In the genomic region with DNA sequence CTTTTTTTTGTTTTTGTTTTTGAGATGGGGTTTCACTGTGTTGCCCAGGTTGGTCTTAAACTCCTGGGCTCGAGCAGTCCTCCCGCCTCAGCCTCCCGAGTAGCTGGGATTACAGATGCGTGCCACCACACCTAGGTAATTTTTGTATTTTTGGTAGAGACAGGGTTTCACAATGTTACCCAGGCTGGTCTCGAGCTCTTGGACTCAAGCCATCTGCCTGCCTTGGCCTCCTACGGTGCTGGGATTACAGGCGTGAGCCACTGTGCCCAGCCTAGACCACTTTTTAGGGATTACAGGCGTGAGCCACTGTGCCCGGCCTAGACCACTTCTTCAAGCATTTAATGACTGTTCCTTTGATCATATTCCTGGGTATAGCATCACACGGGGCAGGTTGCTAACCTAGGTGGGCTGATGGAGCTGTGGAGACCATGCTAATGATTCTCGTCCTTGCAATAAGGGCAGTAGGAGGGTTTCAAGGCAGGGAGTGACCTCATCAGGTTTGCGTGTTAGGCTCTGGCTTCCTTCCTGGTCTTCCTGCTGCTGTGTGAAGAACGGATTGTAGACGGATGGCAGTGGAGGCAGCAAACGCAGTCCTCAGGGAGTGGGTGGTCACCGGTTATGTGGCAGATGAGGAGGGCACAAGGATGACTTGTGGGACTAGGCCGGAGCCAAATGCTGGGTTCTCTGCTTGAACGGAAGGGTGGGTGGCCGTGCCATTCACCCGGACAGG, we compare ENCODE assay signal across 9 cellular contexts. TPM values are rescaled to one million over a fixed set of nuclear protein-coding genes. Genes with fewer than 3 reads are reported as not detected.
DNase-seq lines count a peak whose midpoint lies in the region; ATAC-seq, FAIRE-seq and TF ChIP-seq lines count a peak whose summit lies in the region.
"Had no signal": no experiment of that assay in that cellular context is flagged by ENCODE, and none has a peak within 500 bp of the region (broad histone marks: within the 10 kb centered on the region; RNA-seq: fewer than 3 reads in every experiment).

No MANE protein-coding gene starts in this region.

- POLR2A ChIA-PET in HepG2 (lab: Yijun Ruan, JAX): no interaction called here

- H3K4me1 Mint-ChIP-seq in immature natural killer cell: peaks cover 67 to 77% of the 10 kb centered on the region in 2 donors

- ATAC-seq in right lobe of liver: peak; percentile 29 to 62 (median 38)
- no peak for ATAC-seq in HepG2
- peak; percentile 26 for ATAC-seq in aorta (ENCODE audit: low FRiP score)

- FAIRE-seq in HepG2 (lab: Jason Lieb, UNC): no peak

- peak overlapping the region; percentile 20 to 68 (median 64) for H3K4me3 Mint-ChIP-seq in immature natural killer cell

- H3K27ac ChIP-seq in right lobe of liver (no peak overlapping the region), HepG2 (ENCODE audit: extremely low read length, insufficient read depth, low read length) (no peak overlapping the region), aorta (ENCODE audit: low read depth in 1 of 2, low read length in 2 of 2) (no peak overlapping the region)
- H3K27ac ChIP-seq: KMS-11, uterus had no signal

- TF ChIP-seq POLR2A in right lobe of liver (IDR thresholded peaks at IDR 0.05) (no peak), HepG2 (IDR thresholded peaks at IDR 0.05; ENCODE audit: insufficient read depth in 1 of 2, low read depth in 2 of 2, low read length in 2 of 2) (no peak)

- no peak for TF ChIP-seq RAD21 in HepG2 (CRISPR knock-in tag; IDR thresholded peaks at IDR 0.05)

- BruUV-seq in HepG2 (replicated peaks; lab: Mats Ljungman, UMichigan): no TSS peak

- H3K4me2 ChIP-seq in HepG2 (ENCODE audit: low read depth, low read length): no peak overlapping the region
- H3K4me2 ChIP-seq: KMS-11 had no signal

- no peaks in the 10 kb centered on the region for H3K9me3 ChIP-seq in right lobe of liver
- no peaks in the 10 kb centered on the region for H3K9me3 ChIP-seq in HepG2 (ENCODE audit: low read length)
- no peaks in the 10 kb centered on the region for H3K9me3 ChIP-seq in aorta (ENCODE audit: control insufficient read depth, low read length)
- H3K9me3 ChIP-seq: uterus had no signal

- peaks cover 0 to 2% (median 0%) of the 10 kb centered on the region in 3 donors for H3K27me3 Mint-ChIP-seq in immature natural killer cell (ENCODE audit: low read depth in 3 of 3)

- intact Hi-C loops in right lobe of liver (cut with DNase I): no loop called here
- intact Hi-C loops in HepG2 (cut with micrococcal nuclease; ENCODE audit: unreplicated experiment): no loop called here
- intact Hi-C loops in aorta (cut with DNase I): no loop called here

- DNase-seq in right lobe of liver (no peak), HepG2 (ENCODE audit: low spot score) (no peak), immature natural killer cell (no peak), aorta (peak in 1 of 2 donors; percentile 16), NCI-H1417 treated with DMSO at 0.1 percent for 48 hours (lab: John Stamatoyannopoulos, UW) (no peak), DMS 273 treated with DMSO at 0.1 percent for 48 hours (lab: John Stamatoyannopoulos, UW) (no peak)
- DNase-seq: ACHN, uterus had no signal

- peaks cover 0 to 43% (median 8%) of the 10 kb centered on the region in 4 donors for H3K4me1 ChIP-seq in right lobe of liver
- H3K4me1 ChIP-seq in HepG2 (ENCODE audit: insufficient read depth, low read length): peaks cover 35% of the 10 kb centered on the region
- no peaks in the 10 kb centered on the region for H3K4me1 ChIP-seq in aorta (ENCODE audit: control insufficient read depth in 1 of 2, insufficient read depth in 2 of 2, low read length in 2 of 2)

- peaks cover 76% of the 10 kb centered on the region for H3K79me2 ChIP-seq in HepG2 (ENCODE audit: insufficient read depth, low read length)

- no peaks in the 10 kb centered on the region for H3K9me3 Mint-ChIP-seq in immature natural killer cell

- no peak overlapping the region for H2AFZ ChIP-seq in HepG2 (ENCODE audit: low read length)

- H3K36me3 ChIP-seq in right lobe of liver: no peaks in the 10 kb centered on the region
- H3K36me3 ChIP-seq in HepG2 (replicated peaks in 1 of 2; ENCODE audit: control insufficient read depth in 1 of 2, insufficient read depth in 2 of 2, low read length in 2 of 2): peaks cover 0 to 1% of the 10 kb centered on the region in 2 experiments; a peak in 2 of 5 replicates
- no peaks in the 10 kb centered on the region for H3K36me3 ChIP-seq in aorta (ENCODE audit: control insufficient read depth in 1 of 2, insufficient read depth in 2 of 2, low read length in 1 of 2)
- H3K36me3 ChIP-seq: uterus had no signal

- H3K9ac ChIP-seq in HepG2 (ENCODE audit: insufficient read depth, low read depth, low read length): no peak overlapping the region
- H3K9ac ChIP-seq: KMS-11 had no signal

- in situ Hi-C loops in HepG2 (cut with HindIII; ENCODE audit: extremely low pct_ligation_motif_present, low pct_unique_long_range_greater_than_20kb): no loop called here

- no peak for TF ChIP-seq CTCF in right lobe of liver (IDR thresholded peaks at IDR 0.05)
- no peak for TF ChIP-seq CTCF in HepG2 (CRISPR knock-in tag; IDR thresholded peaks at IDR 0.05)

- H3K27ac Mint-ChIP-seq in immature natural killer cell: peak overlapping the region; percentile 79 to 93 (median 88)

- CTCF ChIA-PET in HepG2 (lab: Yijun Ruan, JAX; ENCODE audit: low intra/inter-chr PET ratio, low total read pairs): no interaction called here

- H3K4me3 ChIP-seq in right lobe of liver (no peak overlapping the region), HepG2 (replicated peaks in 1 of 3; ENCODE audit: insufficient read depth in 1 of 3, low read depth in 2 of 3, low read length in 3 of 3) (no peak overlapping the region), aorta (ENCODE audit: low read length in 2 of 2) (no peak overlapping the region)
- H3K4me3 ChIP-seq: uterus had no signal

- TF ChIP-seq EP300 in HepG2 (IDR thresholded peaks at IDR 0.05; ENCODE audit: low read depth in 2 of 2, low read length in 2 of 2) (no peak), HepG2 (CRISPR knock-in tag; IDR thresholded peaks at IDR 0.05; ENCODE audit: borderline replicate concordance) (no peak)

- 53% methylated on average over 15 of the region's 20 CpGs for WGBS in right lobe of liver (ENCODE audit: insufficient coverage, low coverage, low lambda C conversion rate, missing lambda C conversion rate)
- WGBS in HepG2 (ENCODE audit: low lambda C conversion rate): 95% methylated on average over 16 of the region's 20 CpGs
- 56 to 58% methylated on average over 20 of the region's 20 CpGs for WGBS in aorta, 2 donors

- peaks cover 0 to 6% (median 0%) of the 10 kb centered on the region in 3 donors for H3K36me3 Mint-ChIP-seq in immature natural killer cell

- no peaks in the 10 kb centered on the region for H3K27me3 ChIP-seq in right lobe of liver
- H3K27me3 ChIP-seq in HepG2 (ENCODE audit: control insufficient read depth in 1 of 2, insufficient read depth in 2 of 2, low read length in 2 of 2): no peaks in the 10 kb centered on the region
- no peaks in the 10 kb centered on the region for H3K27me3 ChIP-seq in aorta (ENCODE audit: control insufficient read depth in 1 of 2, insufficient read depth in 2 of 2, low read length in 1 of 2)
- H3K27me3 ChIP-seq: uterus had no signal

- peaks cover 25% of the 10 kb centered on the region for H4K20me1 ChIP-seq in HepG2 (ENCODE audit: insufficient read depth, low read length)

RNA-seq across cellular contexts. Expression of gene EHMT1, which starts 13.8 kb away (rescaled TPM):
- total RNA-seq in right lobe of liver (10 to 100 TPM; 26.8 to 51.9 (median 36.7) TPM), HepG2 (2016; rRNA removed; fragmentation: Illumina TruSeq; extraction: Trizol) (19.2 and 23.0 TPM in 2 replicates), aorta (10 to 100 TPM; 68.9 to 85.8 TPM)
- total RNA-seq in HepG2 (2016; cell fraction: cytosol; rRNA removed; fragmentation: Illumina TruSeq; extraction: Trizol; ENCODE audit: low read depth): 32.6 and 34.0 TPM in 2 replicates
- total RNA-seq in HepG2 (2016; cell fraction: insoluble cytoplasmic fraction; rRNA removed; fragmentation: Illumina TruSeq; extraction: Trizol): 15.2 and 25.2 TPM in 2 replicates
- 17.9 and 21.2 TPM in 2 replicates for total RNA-seq in HepG2 (2016; cell fraction: membrane; rRNA removed; fragmentation: Illumina TruSeq; extraction: Trizol)
- 21.3 and 28.8 TPM in 2 replicates for total RNA-seq in HepG2 (2016; cell fraction: nucleus; rRNA removed; fragmentation: Illumina TruSeq; extraction: Trizol)
- polyA plus RNA-seq in HepG2 (2011; rRNA removed) (27.1 and 32.7 TPM in 2 replicates), immature natural killer cell (10 to 100 TPM; 14.1 to 62.7 (median 14.8) TPM), aorta (10 to 100 TPM; 14.7 to 33.2 TPM)
- polyA plus RNA-seq in HepG2 (2011; cell fraction: cytosol; rRNA removed): 15.3 and 21.9 TPM in 2 replicates
- polyA plus RNA-seq in HepG2 (2011; cell fraction: nucleus; rRNA removed): 115 and 134 TPM in 2 replicates
- polyA plus RNA-seq in HepG2 (2012): 23.7 and 24.3 TPM in 2 replicates
- polyA plus RNA-seq in HepG2 (2016; cell fraction: cytosol; fragmentation: Illumina TruSeq; extraction: Trizol; ENCODE audit: low read depth): 2.4 TPM in 2 replicates
- polyA plus RNA-seq in HepG2 (2016; cell fraction: insoluble cytoplasmic fraction; fragmentation: Illumina TruSeq; extraction: Trizol; ENCODE audit: low read depth): 15.9 and 22.8 TPM in 2 replicates
- 6.3 and 6.9 TPM in 2 replicates for polyA plus RNA-seq in HepG2 (2016; cell fraction: membrane; fragmentation: Illumina TruSeq; extraction: Trizol; ENCODE audit: low read depth)
- 70.5 and 71.6 TPM in 2 replicates for polyA plus RNA-seq in HepG2 (2016; cell fraction: nucleus; fragmentation: Illumina TruSeq; extraction: Trizol; ENCODE audit: insufficient read depth, low read depth)
- 74.8 and 208 TPM in 2 replicates for polyA minus RNA-seq in HepG2 (2011; rRNA and poly(A)+ RNA removed; ENCODE audit: low replicate concordance)
- 20.1 and 23.4 TPM in 2 replicates for polyA minus RNA-seq in HepG2 (2011; cell fraction: cytosol; rRNA and poly(A)+ RNA removed)
- 41.9 and 46.2 TPM in 2 replicates for polyA minus RNA-seq in HepG2 (2011; cell fraction: nucleus; rRNA and poly(A)+ RNA removed)

RNA-seq across cellular contexts. Expression of gene ARRDC1, which starts 27.1 kb away (rescaled TPM):
- total RNA-seq in right lobe of liver (10 to 100 TPM; 19.1 to 45.0 (median 25.2) TPM), HepG2 (2016; rRNA removed; fragmentation: Illumina TruSeq; extraction: Trizol) (13.4 and 21.7 TPM in 2 replicates), aorta (10 to 100 TPM; 20.6 to 35.6 TPM)
- 8.4 and 10.0 TPM in 2 replicates for total RNA-seq in HepG2 (2016; cell fraction: cytosol; rRNA removed; fragmentation: Illumina TruSeq; extraction: Trizol; ENCODE audit: low read depth)
- 12.6 and 23.4 TPM in 2 replicates for total RNA-seq in HepG2 (2016; cell fraction: insoluble cytoplasmic fraction; rRNA removed; fragmentation: Illumina TruSeq; extraction: Trizol)
- total RNA-seq in HepG2 (2016; cell fraction: membrane; rRNA removed; fragmentation: Illumina TruSeq; extraction: Trizol): 8.5 and 10.9 TPM in 2 replicates
- total RNA-seq in HepG2 (2016; cell fraction: nucleus; rRNA removed; fragmentation: Illumina TruSeq; extraction: Trizol): 14.0 and 15.0 TPM in 2 replicates
- polyA plus RNA-seq in HepG2 (2011; rRNA removed) (44.4 and 50.9 TPM in 2 replicates), immature natural killer cell (10 to 100 TPM; 39.1 to 60.7 (median 57.3) TPM), aorta (10 to 100 TPM; 26.8 to 58.9 TPM)
- polyA plus RNA-seq in HepG2 (2011; cell fraction: cytosol; rRNA removed): 23.8 and 38.3 TPM in 2 replicates
- polyA plus RNA-seq in HepG2 (2011; cell fraction: nucleus; rRNA removed): 240 and 305 TPM in 2 replicates
- polyA plus RNA-seq in HepG2 (2012): 16.2 and 19.0 TPM in 2 replicates
- polyA plus RNA-seq in HepG2 (2016; cell fraction: cytosol; fragmentation: Illumina TruSeq; extraction: Trizol; ENCODE audit: low read depth): 5.5 and 7.1 TPM in 2 replicates
- 13.7 and 16.1 TPM in 2 replicates for polyA plus RNA-seq in HepG2 (2016; cell fraction: insoluble cytoplasmic fraction; fragmentation: Illumina TruSeq; extraction: Trizol; ENCODE audit: low read depth)
- 6.1 and 7.5 TPM in 2 replicates for polyA plus RNA-seq in HepG2 (2016; cell fraction: membrane; fragmentation: Illumina TruSeq; extraction: Trizol; ENCODE audit: low read depth)
- polyA plus RNA-seq in HepG2 (2016; cell fraction: nucleus; fragmentation: Illumina TruSeq; extraction: Trizol; ENCODE audit: insufficient read depth, low read depth): 53.7 and 57.4 TPM in 2 replicates
- polyA minus RNA-seq in HepG2 (2011; rRNA and poly(A)+ RNA removed; ENCODE audit: low replicate concordance): 48.5 and 187 TPM in 2 replicates
- 10.7 and 12.0 TPM in 2 replicates for polyA minus RNA-seq in HepG2 (2011; cell fraction: cytosol; rRNA and poly(A)+ RNA removed)
- 32.6 and 32.9 TPM in 2 replicates for polyA minus RNA-seq in HepG2 (2011; cell fraction: nucleus; rRNA and poly(A)+ RNA removed)

RNA-seq across cellular contexts. Expression of gene ZMYND19, which starts 42.3 kb away (rescaled TPM):
- total RNA-seq in right lobe of liver (10 to 100 TPM in 2 of 6 experiments, 1 to 10 TPM in 4; 8.4 to 11.7 (median 9.0) TPM), HepG2 (2016; rRNA removed; fragmentation: Illumina TruSeq; extraction: Trizol) (29.6 and 38.7 TPM in 2 replicates), aorta (10 to 100 TPM; 10.3 to 12.8 TPM)
- total RNA-seq in HepG2 (2016; cell fraction: cytosol; rRNA removed; fragmentation: Illumina TruSeq; extraction: Trizol; ENCODE audit: low read depth): 103 and 108 TPM in 2 replicates
- total RNA-seq in HepG2 (2016; cell fraction: insoluble cytoplasmic fraction; rRNA removed; fragmentation: Illumina TruSeq; extraction: Trizol): 26.0 and 40.1 TPM in 2 replicates
- 93.6 and 97.4 TPM in 2 replicates for total RNA-seq in HepG2 (2016; cell fraction: membrane; rRNA removed; fragmentation: Illumina TruSeq; extraction: Trizol)
- total RNA-seq in HepG2 (2016; cell fraction: nucleus; rRNA removed; fragmentation: Illumina TruSeq; extraction: Trizol): 26.3 and 30.8 TPM in 2 replicates
- polyA plus RNA-seq in HepG2 (2011; rRNA removed) (21.3 and 21.8 TPM in 2 replicates), immature natural killer cell (1 to 10 TPM; 1.5 to 7.0 (median 3.3) TPM), aorta (10 to 100 TPM in 1 of 2 donors, 1 to 10 TPM in 1; 8.0 to 15.0 TPM)
- polyA plus RNA-seq in HepG2 (2011; cell fraction: cytosol; rRNA removed): 19.1 and 23.2 TPM in 2 replicates
- polyA plus RNA-seq in HepG2 (2011; cell fraction: nucleus; rRNA removed): 46.9 and 49.7 TPM in 2 replicates
- 16.9 and 18.6 TPM in 2 replicates for polyA plus RNA-seq in HepG2 (2012)
- polyA plus RNA-seq in HepG2 (2016; cell fraction: cytosol; fragmentation: Illumina TruSeq; extraction: Trizol; ENCODE audit: low read depth): 80.6 TPM in 2 replicates
- 32.1 and 34.5 TPM in 2 replicates for polyA plus RNA-seq in HepG2 (2016; cell fraction: insoluble cytoplasmic fraction; fragmentation: Illumina TruSeq; extraction: Trizol; ENCODE audit: low read depth)
- polyA plus RNA-seq in HepG2 (2016; cell fraction: membrane; fragmentation: Illumina TruSeq; extraction: Trizol; ENCODE audit: low read depth): 89.7 and 93.0 TPM in 2 replicates
- polyA plus RNA-seq in HepG2 (2016; cell fraction: nucleus; fragmentation: Illumina TruSeq; extraction: Trizol; ENCODE audit: insufficient read depth, low read depth): 60.9 and 67.4 TPM in 2 replicates
- 9.8 and 59.1 TPM in 2 replicates for polyA minus RNA-seq in HepG2 (2011; rRNA and poly(A)+ RNA removed; ENCODE audit: low replicate concordance)
- 6.4 and 6.5 TPM in 2 replicates for polyA minus RNA-seq in HepG2 (2011; cell fraction: cytosol; rRNA and poly(A)+ RNA removed)
- 13.0 and 13.1 TPM in 2 replicates for polyA minus RNA-seq in HepG2 (2011; cell fraction: nucleus; rRNA and poly(A)+ RNA removed)

RNA-seq across cellular contexts. Expression of gene DPH7, which starts 53.9 kb away (rescaled TPM):
- 10 to 100 TPM in 5 of 6 experiments, 1 to 10 TPM in 1; 9.2 to 17.8 (median 11.8) TPM for total RNA-seq in right lobe of liver
- total RNA-seq in HepG2 (2016; rRNA removed; fragmentation: Illumina TruSeq; extraction: Trizol): 22.6 and 31.6 TPM in 2 replicates
- total RNA-seq in HepG2 (2016; cell fraction: cytosol; rRNA removed; fragmentation: Illumina TruSeq; extraction: Trizol; ENCODE audit: low read depth): 23.7 and 28.0 TPM in 2 replicates
- total RNA-seq in HepG2 (2016; cell fraction: insoluble cytoplasmic fraction; rRNA removed; fragmentation: Illumina TruSeq; extraction: Trizol): 21.4 and 31.8 TPM in 2 replicates
- 27.7 and 31.4 TPM in 2 replicates for total RNA-seq in HepG2 (2016; cell fraction: membrane; rRNA removed; fragmentation: Illumina TruSeq; extraction: Trizol)
- 34.5 and 40.2 TPM in 2 replicates for total RNA-seq in HepG2 (2016; cell fraction: nucleus; rRNA removed; fragmentation: Illumina TruSeq; extraction: Trizol)
- polyA plus RNA-seq in HepG2 (2011; rRNA removed): 27.6 and 36.9 TPM in 2 replicates
- polyA plus RNA-seq in HepG2 (2011; cell fraction: cytosol; rRNA removed): 15.3 and 20.0 TPM in 2 replicates
- 128 and 151 TPM in 2 replicates for polyA plus RNA-seq in HepG2 (2011; cell fraction: nucleus; rRNA removed)
- polyA plus RNA-seq in HepG2 (2012): 15.1 and 23.7 TPM in 2 replicates
- polyA plus RNA-seq in HepG2 (2016; cell fraction: cytosol; fragmentation: Illumina TruSeq; extraction: Trizol; ENCODE audit: low read depth): 12.4 and 19.6 TPM in 2 replicates
- 16.4 and 19.1 TPM in 2 replicates for polyA plus RNA-seq in HepG2 (2016; cell fraction: insoluble cytoplasmic fraction; fragmentation: Illumina TruSeq; extraction: Trizol; ENCODE audit: low read depth)
- 18.6 and 24.9 TPM in 2 replicates for polyA plus RNA-seq in HepG2 (2016; cell fraction: membrane; fragmentation: Illumina TruSeq; extraction: Trizol; ENCODE audit: low read depth)
- 78.6 and 82.4 TPM in 2 replicates for polyA plus RNA-seq in HepG2 (2016; cell fraction: nucleus; fragmentation: Illumina TruSeq; extraction: Trizol; ENCODE audit: insufficient read depth, low read depth)
- polyA minus RNA-seq in HepG2 (2011; rRNA and poly(A)+ RNA removed; ENCODE audit: low replicate concordance): 13.7 and 46.0 TPM in 2 replicates
- 4.0 and 7.5 TPM in 2 replicates for polyA minus RNA-seq in HepG2 (2011; cell fraction: cytosol; rRNA and poly(A)+ RNA removed)
- polyA minus RNA-seq in HepG2 (2011; cell fraction: nucleus; rRNA and poly(A)+ RNA removed): 27.8 and 33.3 TPM in 2 replicates
- polyA plus RNA-seq in immature natural killer cell: 10 to 100 TPM; 21.4 to 32.4 (median 30.1) TPM
- 10 to 100 TPM; 24.8 to 35.7 TPM for total RNA-seq in aorta
- 10 to 100 TPM in 1 of 2 donors, 1 to 10 TPM in 1; 9.9 to 94.0 TPM for polyA plus RNA-seq in aorta
